6 cellular contexts compared by ENCODE assay signal in genomic region chr17:82696916-82697807, GRCh38. TPM values are rescaled to one million over a fixed set of nuclear protein-coding genes. Genes with fewer than 3 reads are reported as not detected.
DNase-seq lines count a peak whose midpoint lies in the region; FAIRE-seq and TF ChIP-seq lines count a peak whose summit lies in the region.

No MANE protein-coding gene starts in this region.

- no peak for TF ChIP-seq CTCF in H9 (conservative IDR thresholded peaks at IDR 0.05)
- TF ChIP-seq CTCF in brain microvascular endothelial cell (IDR thresholded peaks at IDR 0.05; ENCODE audit: low read depth, low read length, missing control alignments), result no peak
- no peak for TF ChIP-seq CTCF in neural progenitor cell (IDR thresholded peaks at IDR 0.05)

- H4K8ac ChIP-seq in H9 (replicated peaks; ENCODE audit: insufficient read length, low read depth, low read length), result no peak overlapping the region

- H3K4me2 ChIP-seq in H9 (ENCODE audit: insufficient read depth, insufficient read length, low read length) (peak overlapping the region; percentile 26), neural progenitor cell (peak overlapping the region; percentile 99)

- WGBS in H9 (ENCODE audit: extremely low coverage, insufficient read length, low lambda C conversion rate), result no CpG with 5 or more reads among the region's 48 CpGs

- H2BK5ac ChIP-seq in H9 (ENCODE audit: insufficient read length, low read length), result no peak overlapping the region

- H3K79me1 ChIP-seq in H9 (ENCODE audit: insufficient read depth, low read depth, low read length, poor library complexity, severe bottlenecking), result no peaks in the 10 kb centered on the region

- peaks cover 7% of the 10 kb centered on the region for H3K23me2 ChIP-seq in H9 (ENCODE audit: insufficient read length, low read depth, low read length, poor library complexity, severe bottlenecking)

- no peak overlapping the region for H3K18ac ChIP-seq in H9 (ENCODE audit: insufficient read length, low read depth, low read length)

- no peak overlapping the region for H2BK15ac ChIP-seq in H9 (ENCODE audit: low read depth, low read length)

- no peak overlapping the region for H2BK120ac ChIP-seq in H9 (ENCODE audit: low read depth, low read length, poor library complexity, severe bottlenecking)

- no peak overlapping the region for H2BK12ac ChIP-seq in H9 (ENCODE audit: insufficient read length, low read depth, low read length)

- no peak overlapping the region for H3K4ac ChIP-seq in H9 (ENCODE audit: low read depth, low read length)

- H3K23ac ChIP-seq in H9 (ENCODE audit: insufficient read length, low read depth, low read length), result no peak overlapping the region

- H3K79me2 ChIP-seq in H9 (ENCODE audit: insufficient read depth, low read length) (no peaks in the 10 kb centered on the region), neural progenitor cell (ENCODE audit: low read depth) (no peaks in the 10 kb centered on the region)

- in situ Hi-C loops in brain microvascular endothelial cell (cut with HindIII; ENCODE audit: low pct_ligation_motif_present, low sequenced_read_pairs), result no loop called here

- H3K36me3 ChIP-seq in brain microvascular endothelial cell (replicated peaks), result no peaks in the 10 kb centered on the region
- H3K36me3 ChIP-seq in neural progenitor cell, result no peaks in the 10 kb centered on the region

- peaks cover 2 to 6% of the 10 kb centered on the region in 2 experiments; a peak in 2 of 4 replicates for H3K4me1 Mint-ChIP-seq in H9
- peaks cover 7% of the 10 kb centered on the region for H3K4me1 Mint-ChIP-seq in neural progenitor cell

- no peak overlapping the region for H3K56ac ChIP-seq in H9 (ENCODE audit: insufficient read length, low read depth, low read length)

- no peaks in the 10 kb centered on the region for H3K4me1 ChIP-seq in H9 (ENCODE audit: insufficient read depth, low read length)
- peaks cover 4% of the 10 kb centered on the region for H3K4me1 ChIP-seq in neural progenitor cell

- DNase-seq in H9, result peak; percentile 54
- DNase-seq in brain microvascular endothelial cell, result no peak
- DNase-seq in neural progenitor cell (ENCODE audit: low spot score), result peak; percentile 38
- DNase-seq in RPMI8226, result no peak
- DNase-seq in SIG-M5 (lab: John Stamatoyannopoulos, UW), result no peak
- no peak for DNase-seq in GM12891 (ENCODE audit: insufficient read length, low spot score)

- H3K9me3 Mint-ChIP-seq in H9 (peaks cover 13% of the 10 kb centered on the region in 2 experiments; a peak in 4 of 5 replicates), neural progenitor cell (peaks cover 24% of the 10 kb centered on the region)

- peaks cover 56% of the 10 kb centered on the region for H3K27me3 Mint-ChIP-seq in H9 (ENCODE audit: low read depth)
- peaks cover 31% of the 10 kb centered on the region for H3K27me3 Mint-ChIP-seq in neural progenitor cell (ENCODE audit: insufficient read depth, low read depth)

- no peak overlapping the region for H2AK5ac ChIP-seq in H9 (ENCODE audit: insufficient read length, low read length)

- H2AFZ ChIP-seq in H9 (ENCODE audit: low read length), result no peak overlapping the region
- H2AFZ ChIP-seq in neural progenitor cell (replicated peaks), result no peak overlapping the region

- H3K9me3 ChIP-seq in H9 (ENCODE audit: control insufficient read depth, low read depth, low read length) (no peaks in the 10 kb centered on the region), neural progenitor cell (ENCODE audit: low read depth) (no peaks in the 10 kb centered on the region)

- no peak for TF ChIP-seq POLR2A in GM12891 (IDR thresholded peaks at IDR 0.05; ENCODE audit: low read depth, low read length)

- no peak overlapping the region for H3K27ac ChIP-seq in H9 (ENCODE audit: insufficient read length, low read depth, low read length)
- H3K27ac ChIP-seq in brain microvascular endothelial cell, result no peak overlapping the region
- H3K27ac ChIP-seq in neural progenitor cell, result no peak overlapping the region

- no peak overlapping the region; the same call in 1 of the 2 replicates for H3K14ac ChIP-seq in H9 (ENCODE audit: insufficient read depth, low read length)

- H3K36me3 Mint-ChIP-seq in H9 (ENCODE audit: insufficient read depth in 1 of 3, low read depth in 3 of 3), result peaks cover 0 to 8% (median 7%) of the 10 kb centered on the region in 3 experiments; a peak in 5 of 7 replicates
- H3K36me3 Mint-ChIP-seq in neural progenitor cell, result peaks cover 10% of the 10 kb centered on the region

- no peak overlapping the region for H4K5ac ChIP-seq in H9 (ENCODE audit: insufficient read length, low read depth, low read length)

- H3K27ac Mint-ChIP-seq in H9, result no peak overlapping the region
- H3K27ac Mint-ChIP-seq in neural progenitor cell, result no peak overlapping the region

- no peak overlapping the region for H2BK20ac ChIP-seq in H9 (ENCODE audit: low read depth, low read length, poor library complexity, severe bottlenecking)

- no peak overlapping the region for H3T11ph ChIP-seq in H9 (ENCODE audit: low read length)

- H3K9ac ChIP-seq in H9 (ENCODE audit: extremely low read depth, insufficient read length, low read length), result no peak overlapping the region
- no peak overlapping the region for H3K9ac ChIP-seq in neural progenitor cell

- H4K20me1 ChIP-seq in H9 (ENCODE audit: control insufficient read depth, insufficient read depth, insufficient read length), result no peaks in the 10 kb centered on the region
- peaks cover 8% of the 10 kb centered on the region for H4K20me1 ChIP-seq in neural progenitor cell (ENCODE audit: low read depth)

- no peak overlapping the region for H4K91ac ChIP-seq in H9 (ENCODE audit: insufficient read length, low read depth, low read length)

- peaks cover 6% of the 10 kb centered on the region for H3F3A ChIP-seq in neural progenitor cell (ENCODE audit: low read depth)

- peak overlapping the region; percentile 55 to 70 for H3K4me3 Mint-ChIP-seq in H9
- H3K4me3 Mint-ChIP-seq in neural progenitor cell, result peak overlapping the region; percentile 77

- no peak for FAIRE-seq in GM12891 (lab: Jason Lieb, UNC)

- H3K4me3 ChIP-seq in brain microvascular endothelial cell (ENCODE audit: low read depth, low read length), result peak overlapping the region; percentile 67
- peak overlapping the region; percentile 77 for H3K4me3 ChIP-seq in neural progenitor cell

- peaks cover 15% of the 10 kb centered on the region; the same call in 1 of the 2 replicates for H3K27me3 ChIP-seq in H9 (ENCODE audit: insufficient read depth, low read length)
- H3K27me3 ChIP-seq in brain microvascular endothelial cell (replicated peaks), result no peaks in the 10 kb centered on the region
- peaks cover 58% of the 10 kb centered on the region for H3K27me3 ChIP-seq in neural progenitor cell

TF ChIP-seq in GM12891, 5 proteins besides CTCF, POLR2A, EP300 and RAD21:
- TF ChIP-seq PAX5 (IDR thresholded peaks at IDR 0.05; ENCODE audit: insufficient read depth, low read length, severe bottlenecking), result no peak
- no peak for TF ChIP-seq POU2F2 (IDR thresholded peaks at IDR 0.05; ENCODE audit: low read depth, low read length)
- no peak for TF ChIP-seq SPI1 (IDR thresholded peaks at IDR 0.05; ENCODE audit: low read depth, low read length)
- TF ChIP-seq POLR2AphosphoS5 (IDR thresholded peaks at IDR 0.05; ENCODE audit: low read depth, low read length), result no peak
- no peak for TF ChIP-seq TAF1 (IDR thresholded peaks at IDR 0.05; ENCODE audit: low read depth, low read length)

RNA-seq across cellular contexts. Expression of gene RAB40B, which starts 1.3 kb away (rescaled TPM):
- total RNA-seq in H9 (2021) (3.5 and 5.1 TPM in 2 replicates), neural progenitor cell (ENCODE audit: low replicate concordance) (5.6 and 10.3 TPM in 2 replicates)
- 2.6 TPM for polyA plus RNA-seq in GM12891 (2012; ENCODE audit: low read depth, missing spikeins)

RNA-seq across cellular contexts. Expression of gene FN3KRP, which starts 19.3 kb away (rescaled TPM):
- total RNA-seq in H9 (2021) (31.9 and 32.9 TPM in 2 replicates), neural progenitor cell (ENCODE audit: low replicate concordance) (19.2 and 29.8 TPM in 2 replicates)
- polyA plus RNA-seq in GM12891 (2012; ENCODE audit: low read depth, missing spikeins), result 26.8 TPM

RNA-seq across cellular contexts. Expression of gene FN3K, which starts 38.3 kb away (rescaled TPM):
- total RNA-seq in H9 (2021) (23.6 and 28.3 TPM in 2 replicates), neural progenitor cell (ENCODE audit: low replicate concordance) (3.3 and 4.0 TPM in 2 replicates)
- 0.26 TPM for polyA plus RNA-seq in GM12891 (2012; ENCODE audit: low read depth, missing spikeins)

RNA-seq across cellular contexts. Expression of gene WDR45B, which starts 48.9 kb away (rescaled TPM):
- total RNA-seq in H9 (2021) (105 and 110 TPM in 2 replicates), neural progenitor cell (ENCODE audit: low replicate concordance) (110 and 145 TPM in 2 replicates)
- 32.0 TPM for polyA plus RNA-seq in GM12891 (2012; ENCODE audit: low read depth, missing spikeins)

RNA-seq across cellular contexts. Expression of gene TBCD, which starts 54.7 kb away (rescaled TPM):
- 123 and 129 TPM in 2 replicates for total RNA-seq in H9 (2021)
- total RNA-seq in neural progenitor cell (ENCODE audit: low replicate concordance), result 76.4 and 85.0 TPM in 2 replicates
- 78.5 TPM for polyA plus RNA-seq in GM12891 (2012; ENCODE audit: low read depth, missing spikeins)

Comparison
In these comparisons a context has a peak if more than half of its experiments do, and no peak if none do; other contexts are left out.
1. DNase-seq: peak in H9 (single experiment) and neural progenitor cell (single experiment); none in brain microvascular endothelial cell (single experiment), RPMI8226 (single experiment), SIG-M5 (single experiment) and GM12891 (single experiment).